Comparison of ENCODE assay signal across 8 cellular contexts in genomic region chr7:107743567-107744344, GRCh38. TPM values are rescaled to one million over a fixed set of nuclear protein-coding genes. Genes with fewer than 3 reads are reported as not detected.
A peak's percentile ranks its signal among the peaks of the same experiment; 100 is the strongest.
DNase-seq lines count a peak whose midpoint lies in the region; ATAC-seq and TF ChIP-seq lines count a peak whose summit lies in the region.

Gene CBLL1 (plus strand): TSS chr7:107744142. CDS start chr7:107744164, 22 bp downstream.

- no peaks in the 10 kb centered on the region for H3K9me3 Mint-ChIP-seq in activated CD4-positive, alpha-beta T cell treated with anti-CD3 and anti-CD28 coated beads for 36 hours (ENCODE audit: low read depth)

- intact Hi-C loops in activated CD4-positive, alpha-beta T cell treated with anti-CD3 and anti-CD28 coated beads for 36 hours (cut with DNase I, micrococcal nuclease): loop anchor here (1.0 to 10.0 kb wide), 18 partner anchors 71 to 1629 kb away; partner anchors contain the start of genes BCAP29 (in 2 of the 2), COG5 (in 2 of the 2), DLD (in 2 of the 2) and DUS4L (in 2 of the 2)

- peak; percentile 86 for ATAC-seq in HG03442 (IDR thresholded peaks at IDR 0.05; ENCODE audit: unreplicated experiment)
- ATAC-seq in activated CD4-positive, alpha-beta T cell treated with anti-CD3 and anti-CD28 coated beads for 36 hours: peak; percentile 94

- POLR2A ChIA-PET in BJ (lab: Charles Lee): interaction anchor here (0.6 to 0.8 kb wide), 2 partner anchors 131 to 155 kb away, joined by 5 to 14 read pairs; no protein-coding TSS in a partner anchor
- POLR2A ChIA-PET in activated CD4-positive, alpha-beta T cell treated with anti-CD3 and anti-CD28 coated beads for 36 hours (lab: Charles Lee): interaction anchor here (0.6 to 2.4 kb wide), 14 partner anchors 9 to 826 kb away, joined by 3 to 23 read pairs (median 3); partner anchors contain the start of genes DLD, DNAJB9, HBP1 and THAP5

- H3K36me3 Mint-ChIP-seq in activated CD4-positive, alpha-beta T cell treated with anti-CD3 and anti-CD28 coated beads for 36 hours (ENCODE audit: low read depth): peaks cover 8% of the 10 kb centered on the region

- peak within 1 kb of the TSS; percentile 88 for H3K4me3 Mint-ChIP-seq in activated CD4-positive, alpha-beta T cell treated with anti-CD3 and anti-CD28 coated beads for 36 hours

- peak within 1 kb of the TSS; percentile 100 for H3K27ac Mint-ChIP-seq in activated CD4-positive, alpha-beta T cell treated with anti-CD3 and anti-CD28 coated beads for 36 hours

- H3K4me3 ChIP-seq in BJ (ENCODE audit: low read depth, low read length): peak within 1 kb of the TSS; percentile 74
- peak within 1 kb of the TSS; percentile 78 for H3K4me3 ChIP-seq in choroid plexus epithelial cell (ENCODE audit: low read depth, low read length)

- TF ChIP-seq CTCF in BJ (IDR thresholded peaks at IDR 0.05; ENCODE audit: insufficient read depth, low read depth, low read length) (peak; percentile 82), choroid plexus epithelial cell (conservative IDR thresholded peaks at IDR 0.05; ENCODE audit: low read depth, low read length) (peak; percentile 86)

- CTCF ChIA-PET in BJ (lab: Yijun Ruan, JAX): interaction anchor here (0.6 to 9.3 kb wide), 19 partner anchors 9 to 597 kb away, joined by 3 to 112 read pairs (median 3); no protein-coding TSS in a partner anchor
- CTCF ChIA-PET in activated CD4-positive, alpha-beta T cell treated with anti-CD3 and anti-CD28 coated beads for 36 hours (lab: Charles Lee): interaction anchor here (0.7 to 4.9 kb wide), 23 partner anchors 13 to 550 kb away, joined by 3 to 120 read pairs (median 4); partner anchors contain the start of genes COG5, DUS4L and SLC26A4

- H3K27me3 ChIP-seq in BJ (ENCODE audit: control insufficient read depth, insufficient read depth, low read length): no peaks in the 10 kb centered on the region

- DNase-seq in BJ (ENCODE audit: low read depth): peak; percentile 77
- DNase-seq in GM19238 (ENCODE audit: insufficient read length, low spot score): peak; percentile 72
- DNase-seq in NCI-H510A treated with DMSO at 0.1 percent for 48 hours (lab: John Stamatoyannopoulos, UW): peak; percentile 80
- peak; percentile 99 for DNase-seq in activated CD4-positive, alpha-beta T cell treated with anti-CD3 and anti-CD28 coated beads for 36 hours
- peak; percentile 98 for DNase-seq in choroid plexus epithelial cell (ENCODE audit: low read depth)
- DNase-seq in kidney glomerular epithelial cell (lab: John Stamatoyannopoulos, UW): peak; percentile 90
- peak; percentile 91 to 92 for DNase-seq in stimulated activated CD4-positive, alpha-beta T cell treated with anti-CD3 and anti-CD28 coated beads, Interleukin-1b, Interleukin-23, amount 100 ng/mL, for 1 hour (ENCODE audit: low read depth in 2 of 2)

- peaks cover 44% of the 10 kb centered on the region for H3K4me1 Mint-ChIP-seq in activated CD4-positive, alpha-beta T cell treated with anti-CD3 and anti-CD28 coated beads for 36 hours

- no peaks in the 10 kb centered on the region for H3K36me3 ChIP-seq in BJ (ENCODE audit: control insufficient read depth, insufficient read depth, low read length)

- H3K27me3 Mint-ChIP-seq in activated CD4-positive, alpha-beta T cell treated with anti-CD3 and anti-CD28 coated beads for 36 hours: no peaks in the 10 kb centered on the region

RNA-seq across cellular contexts. Expression of gene CBLL1, which starts in this region (rescaled TPM):
- polyA plus RNA-seq in BJ (2011; rRNA removed): 12.2 and 13.9 TPM in 2 replicates
- 9.4 and 11.9 TPM in 2 replicates for polyA minus RNA-seq in BJ (2011; rRNA and poly(A)+ RNA removed)
- total RNA-seq in activated CD4-positive, alpha-beta T cell treated with anti-CD3 and anti-CD28 coated beads for 36 hours: 10 to 100 TPM; 36.9 to 57.9 TPM

Comparison
In these comparisons a context has a peak if more than half of its experiments do, and no peak if none do; other contexts are left out.
1. Peak in every context shown above with its lines: DNase-seq, ATAC-seq and H3K4me3 ChIP-seq.